ENCODE assay signal across 1 cellular context in genomic region chr2:144596074-144596871, GRCh38.
TF ChIP-seq lines count a peak whose summit lies in the region.

No MANE protein-coding gene starts in this region.

TF ChIP-seq in GM23338, 12 proteins besides CTCF, POLR2A, EP300 and RAD21 (continued from another document):
- TF ChIP-seq ZNF462 (CRISPR knock-in tag; IDR thresholded peaks at IDR 0.05) (no peak), JUNB (IDR thresholded peaks at IDR 0.05; ENCODE audit: unreplicated experiment) (no peak), CREB1 (CRISPR knock-in tag; IDR thresholded peaks at IDR 0.05; ENCODE audit: low read depth) (no peak), STAT1 (IDR thresholded peaks at IDR 0.05; ENCODE audit: unreplicated experiment) (no peak)
